10 cellular contexts compared by ENCODE assay signal in genomic region chr5:154860765-154861164, GRCh38. TPM values are rescaled to one million over a fixed set of nuclear protein-coding genes. Genes with fewer than 3 reads are reported as not detected.
A peak's percentile ranks its signal among the peaks of the same experiment; 100 is the strongest.
DNase-seq lines count a peak whose midpoint lies in the region; ATAC-seq and TF ChIP-seq lines count a peak whose summit lies in the region.
"Had no signal": no experiment of that assay in that cellular context is flagged by ENCODE, and none has a peak within 500 bp of the region (broad histone marks: within the 10 kb centered on the region; RNA-seq: fewer than 3 reads in every experiment).

No MANE protein-coding gene starts in this region.

- H3K9me3 ChIP-seq in thoracic aorta: no peaks in the 10 kb centered on the region

- peaks cover 36 to 47% of the 10 kb centered on the region in 2 donors for H3K4me1 ChIP-seq in thoracic aorta (ENCODE audit: control insufficient read depth in 1 of 2, low read depth in 2 of 2)

- peaks cover 54% of the 10 kb centered on the region for H3K4me1 Mint-ChIP-seq in activated T-cell treated with anti-CD3 and anti-CD28 coated beads, Interleukin-2, amount 50 U/mL, for 4 hours (ENCODE audit: low read depth)
- peaks cover 17% of the 10 kb centered on the region for H3K4me1 Mint-ChIP-seq in glutamatergic neuron (ENCODE audit: low read depth, unreplicated experiment)

- H3K27me3 ChIP-seq in thoracic aorta (replicated peaks; ENCODE audit: insufficient read depth): no peaks in the 10 kb centered on the region

- no peak for ATAC-seq in activated T-cell treated with anti-CD3 and anti-CD28 coated beads, Interleukin-2, amount 50 U/mL, for 4 hours
- no peak for ATAC-seq in thoracic aorta (ENCODE audit: insufficient number of reproducible peaks, low FRiP score, low read depth)

- no peak for DNase-seq in activated T-cell treated with anti-CD3 and anti-CD28 coated beads, Interleukin-2, amount 50 U/mL, for 4 hours
- DNase-seq in activated T-cell treated with anti-CD3 and anti-CD28 coated beads for 4 hours: no peak
- DNase-seq in glutamatergic neuron: no peak
- DNase-seq in thoracic aorta (ENCODE audit: low spot score): no peak
- DNase-seq in hypothalamus (lab: John Stamatoyannopoulos, UW): no peak
- DNase-seq in GM20000 (ENCODE audit: low spot score): no peak
- no peak for DNase-seq in NCI-H187 (lab: John Stamatoyannopoulos, UW)
- DNase-seq: amniotic stem cell, NCI-H524 had no signal

- peak overlapping the region in 1 of 2 donors; percentile 86 for H3K27ac ChIP-seq in thoracic aorta

- H3K27ac Mint-ChIP-seq in glutamatergic neuron (ENCODE audit: unreplicated experiment): no peak overlapping the region

- TF ChIP-seq CTCF in WI38 (IDR thresholded peaks at IDR 0.05; ENCODE audit: low read depth, low read length): no peak
- no peak for TF ChIP-seq CTCF in glutamatergic neuron (IDR thresholded peaks at IDR 0.05; ENCODE audit: partially characterized antibody, unreplicated experiment)
- TF ChIP-seq CTCF in thoracic aorta (IDR thresholded peaks at IDR 0.05): no peak
- TF ChIP-seq CTCF in GM20000 (IDR thresholded peaks at IDR 0.05; ENCODE audit: extremely low read depth, missing control alignments): no peak

- peaks cover 6% of the 10 kb centered on the region for H3K36me3 ChIP-seq in thoracic aorta

- H3K27me3 Mint-ChIP-seq in activated T-cell treated with anti-CD3 and anti-CD28 coated beads, Interleukin-2, amount 50 U/mL, for 4 hours (ENCODE audit: low read depth): no peaks in the 10 kb centered on the region
- H3K27me3 Mint-ChIP-seq in glutamatergic neuron (ENCODE audit: unreplicated experiment): peaks cover 14% of the 10 kb centered on the region

- H3K36me3 Mint-ChIP-seq in activated T-cell treated with anti-CD3 and anti-CD28 coated beads, Interleukin-2, amount 50 U/mL, for 4 hours (ENCODE audit: insufficient read depth): peaks cover 14% of the 10 kb centered on the region
- H3K36me3 Mint-ChIP-seq in glutamatergic neuron (ENCODE audit: unreplicated experiment): no peaks in the 10 kb centered on the region

- H3K4me3 Mint-ChIP-seq in activated T-cell treated with anti-CD3 and anti-CD28 coated beads, Interleukin-2, amount 50 U/mL, for 4 hours: peak overlapping the region; percentile 99
- H3K4me3 Mint-ChIP-seq in glutamatergic neuron (ENCODE audit: unreplicated experiment): peak overlapping the region; percentile 98

- no peaks in the 10 kb centered on the region for H3K9me3 Mint-ChIP-seq in activated T-cell treated with anti-CD3 and anti-CD28 coated beads, Interleukin-2, amount 50 U/mL, for 4 hours
- peaks cover 11% of the 10 kb centered on the region for H3K9me3 Mint-ChIP-seq in glutamatergic neuron (ENCODE audit: unreplicated experiment)

- H3K4me3 ChIP-seq in WI38 (ENCODE audit: low read depth, low read length) (peak overlapping the region; percentile 62), thoracic aorta (peak overlapping the region; percentile 89)

RNA-seq across cellular contexts. Expression of gene CNOT8, which starts 2.3 kb away (rescaled TPM):
- total RNA-seq in activated T-cell treated with anti-CD3 and anti-CD28 coated beads, Interleukin-2, amount 50 U/mL, for 4 hours: 10 to 100 TPM; 44.9 to 50.1 (median 48.0) TPM
- total RNA-seq in glutamatergic neuron (ENCODE audit: unreplicated experiment) (54.7 TPM), thoracic aorta (10 to 100 TPM; 75.5 to 90.9 TPM)

RNA-seq across cellular contexts. Expression of gene FAXDC2, which starts 10.4 kb away (rescaled TPM):
- total RNA-seq in activated T-cell treated with anti-CD3 and anti-CD28 coated beads, Interleukin-2, amount 50 U/mL, for 4 hours: under 1 TPM in 1 of 3 donors, not detected in 2; 0.40 TPM
- 0.66 TPM for total RNA-seq in glutamatergic neuron (ENCODE audit: unreplicated experiment)
- 10 to 100 TPM; 43.9 to 70.5 TPM for total RNA-seq in thoracic aorta

Comparison
In these comparisons a context has a peak if more than half of its experiments do, and no peak if none do; other contexts are left out.
1. RNA of gene FAXDC2, which starts 10.4 kb away (total RNA-seq): 43.9 to 70.5 TPM in thoracic aorta; 0.66 TPM in glutamatergic neuron (single experiment) and 0.40 TPM in activated T-cell treated with anti-CD3 and anti-CD28 coated beads, Interleukin-2, amount 50 U/mL, for 4 hours; every median in the first group is over 10 times any median in the second.